In genomic region chr1:233543338-233544255, GRCh38 we compare ENCODE assay signal across 8 cellular contexts.
DNase-seq lines count a peak whose midpoint lies in the region; TF ChIP-seq lines count a peak whose summit lies in the region.

No MANE protein-coding gene starts in this region.

- TF ChIP-seq CTCF in mammary epithelial cell (conservative IDR thresholded peaks at IDR 0.05 in 1 of 2, IDR thresholded peaks at IDR 0.05 in 1 of 2; ENCODE audit: extremely low read depth in 1 of 2, insufficient read depth in 1 of 2, low read depth in 1 of 2, low read length in 2 of 2): no peak

- no peaks in the 10 kb centered on the region for H3K36me3 Mint-ChIP-seq in CD4-positive, alpha-beta memory T cell

- H2AFZ ChIP-seq in mammary epithelial cell (ENCODE audit: low read depth, low read length): peak overlapping the region; percentile 88

- POLR2A ChIA-PET in CD4-positive, alpha-beta memory T cell (lab: Charles Lee; ENCODE audit: partially characterized antibody): no interaction called here

- H3K9ac ChIP-seq in HUES48 (ENCODE audit: low read depth, low read length) (no peak overlapping the region), mammary epithelial cell (ENCODE audit: insufficient read depth, low read length) (peak overlapping the region; percentile 37)

- no peak overlapping the region for H3K4me3 Mint-ChIP-seq in CD4-positive, alpha-beta memory T cell

- CTCF ChIA-PET in mammary epithelial cell (lab: Charles Lee; ENCODE audit: low non-redundant PET): interaction anchor here (0.5 kb wide), 1 partner anchor 31 kb away, joined by 6 read pairs; no protein-coding TSS in a partner anchor
- CTCF ChIA-PET in CD4-positive, alpha-beta memory T cell (lab: Charles Lee; ENCODE audit: partially characterized antibody): no interaction called here

- peak; percentile 89 for DNase-seq in AG20443 (ENCODE audit: low spot score)
- DNase-seq in mammary epithelial cell: peak; percentile 98
- DNase-seq in CD4-positive, alpha-beta memory T cell: no peak
- no peak for DNase-seq in activated T-cell treated with anti-CD3 and anti-CD28 coated beads for 4 hours
- no peak for DNase-seq in stimulated activated naive CD4-positive, alpha-beta T cell (lab: John Stamatoyannopoulos, UW)
- no peak for DNase-seq in stimulated activated CD4-positive, alpha-beta T cell treated with anti-CD3 and anti-CD28 coated beads, Interleukin-2, amount 100 ng/mL, for 48 hours

- peak overlapping the region in 1 of 7 donors; percentile 39 for H3K27ac Mint-ChIP-seq in CD4-positive, alpha-beta memory T cell

- H3K36me3 ChIP-seq in HUES48 (ENCODE audit: control insufficient read depth, insufficient read depth, low read length) (no peaks in the 10 kb centered on the region), mammary epithelial cell (ENCODE audit: insufficient read depth, low read length) (no peaks in the 10 kb centered on the region), mesodermal cell (ENCODE audit: control insufficient read depth, insufficient read depth, low read length) (no peaks in the 10 kb centered on the region)
- no peaks in the 10 kb centered on the region for H3K36me3 ChIP-seq in CD4-positive, alpha-beta memory T cell (ENCODE audit: insufficient read depth, low read length)

- no peaks in the 10 kb centered on the region for H3K79me2 ChIP-seq in mammary epithelial cell (ENCODE audit: insufficient read depth, low read length)

- peaks cover 0 to 11% (median 0%) of the 10 kb centered on the region in 8 donors for H3K9me3 Mint-ChIP-seq in CD4-positive, alpha-beta memory T cell

- dilution Hi-C loops in mammary epithelial cell (cut with HindIII; ENCODE audit: low sequenced_read_pairs): no loop called here

- BruUV-seq in mammary epithelial cell (replicated peaks; lab: Mats Ljungman, UMichigan): TSS peak; percentile 71

- H3K4me1 ChIP-seq in HUES48 (ENCODE audit: control insufficient read depth, insufficient read depth, low read length) (no peaks in the 10 kb centered on the region), mammary epithelial cell (ENCODE audit: insufficient read depth, low read length) (peaks cover 23% of the 10 kb centered on the region), mesodermal cell (ENCODE audit: control insufficient read depth, insufficient read depth, low read length, poor library complexity, severe bottlenecking) (peaks cover 17% of the 10 kb centered on the region)
- no peaks in the 10 kb centered on the region for H3K4me1 ChIP-seq in CD4-positive, alpha-beta memory T cell (ENCODE audit: insufficient read depth, low read length)

- no peaks in the 10 kb centered on the region for H4K20me1 ChIP-seq in mammary epithelial cell (ENCODE audit: insufficient read depth, low read length)

- H3K27me3 ChIP-seq in HUES48 (ENCODE audit: control insufficient read depth, insufficient read depth, low read length): no peaks in the 10 kb centered on the region
- H3K27me3 ChIP-seq in mammary epithelial cell (ENCODE audit: insufficient read depth, low read length): no peaks in the 10 kb centered on the region
- no peaks in the 10 kb centered on the region for H3K27me3 ChIP-seq in CD4-positive, alpha-beta memory T cell (ENCODE audit: insufficient read depth, low read length)

- intact Hi-C loops in mammary epithelial cell (cut with micrococcal nuclease): loop anchor here (1.0 kb wide), 1 partner anchor 23 kb away; no protein-coding TSS in a partner anchor
- intact Hi-C loops in CD4-positive, alpha-beta memory T cell (cut with micrococcal nuclease): no loop called here

- in situ Hi-C loops in mammary epithelial cell (cut with MboI; ENCODE audit: low sequenced_read_pairs in 2 of 2): no loop called here

- no peaks in the 10 kb centered on the region for H3K4me1 Mint-ChIP-seq in CD4-positive, alpha-beta memory T cell

- no peak overlapping the region for H3K4me3 ChIP-seq in HUES48 (ENCODE audit: low read depth, low read length)
- H3K4me3 ChIP-seq in mammary epithelial cell (replicated peaks in 1 of 3; ENCODE audit: insufficient read depth in 1 of 3, low read depth in 2 of 3, low read length in 3 of 3): peak overlapping the region in 1 of 3 experiments; percentile 30
- no peak overlapping the region for H3K4me3 ChIP-seq in mesodermal cell (ENCODE audit: extremely low read depth, insufficient read depth, low read length, poor library complexity, severe bottlenecking)
- H3K4me3 ChIP-seq in CD4-positive, alpha-beta memory T cell (ENCODE audit: low read length in 2 of 2): no peak overlapping the region

- H3K4me2 ChIP-seq in mammary epithelial cell (ENCODE audit: insufficient read depth, low read depth, low read length): peak overlapping the region; percentile 77

- H3K27ac ChIP-seq in HUES48 (ENCODE audit: low read depth, low read length) (peak overlapping the region; percentile 36), mammary epithelial cell (ENCODE audit: insufficient read depth, low read depth, low read length) (peak overlapping the region; percentile 85), mesodermal cell (ENCODE audit: low read depth, low read length, severe bottlenecking) (peak overlapping the region; percentile 82)
- no peak overlapping the region for H3K27ac ChIP-seq in CD4-positive, alpha-beta memory T cell (ENCODE audit: low read depth, low read length)

- peaks cover 7 to 11% of the 10 kb centered on the region in 2 donors for H3K27me3 Mint-ChIP-seq in CD4-positive, alpha-beta memory T cell

- 31% methylated on average over 8 of the region's 8 CpGs for WGBS in mammary epithelial cell (ENCODE audit: low coverage, missing lambda C conversion rate)
- 14 to 44% methylated on average over 2 to 5 of the region's 8 CpGs for WGBS in mesodermal cell (ENCODE audit: insufficient coverage in 2 of 2), 2 experiments

- H3K9me3 ChIP-seq in HUES48 (ENCODE audit: control insufficient read depth, insufficient read depth, low read length) (no peaks in the 10 kb centered on the region), mammary epithelial cell (replicated peaks; ENCODE audit: insufficient read depth, low read length) (no peaks in the 10 kb centered on the region), mesodermal cell (ENCODE audit: control insufficient read depth, low read length) (peaks cover 5% of the 10 kb centered on the region)
- H3K9me3 ChIP-seq in CD4-positive, alpha-beta memory T cell (ENCODE audit: control insufficient read depth in 1 of 2, low read length in 2 of 2): no peaks in the 10 kb centered on the region

Comparison
In these comparisons a context has a peak if more than half of its experiments do, and no peak if none do; other contexts are left out.
1. DNase-seq: peak in AG20443 (single experiment) and mammary epithelial cell (single experiment); none in CD4-positive, alpha-beta memory T cell (0 of 5), activated T-cell treated with anti-CD3 and anti-CD28 coated beads for 4 hours (single experiment), stimulated activated naive CD4-positive, alpha-beta T cell (0 of 6) and stimulated activated CD4-positive, alpha-beta T cell treated with anti-CD3 and anti-CD28 coated beads, Interleukin-2, amount 100 ng/mL, for 48 hours (0 of 2).